In the genomic region with DNA sequence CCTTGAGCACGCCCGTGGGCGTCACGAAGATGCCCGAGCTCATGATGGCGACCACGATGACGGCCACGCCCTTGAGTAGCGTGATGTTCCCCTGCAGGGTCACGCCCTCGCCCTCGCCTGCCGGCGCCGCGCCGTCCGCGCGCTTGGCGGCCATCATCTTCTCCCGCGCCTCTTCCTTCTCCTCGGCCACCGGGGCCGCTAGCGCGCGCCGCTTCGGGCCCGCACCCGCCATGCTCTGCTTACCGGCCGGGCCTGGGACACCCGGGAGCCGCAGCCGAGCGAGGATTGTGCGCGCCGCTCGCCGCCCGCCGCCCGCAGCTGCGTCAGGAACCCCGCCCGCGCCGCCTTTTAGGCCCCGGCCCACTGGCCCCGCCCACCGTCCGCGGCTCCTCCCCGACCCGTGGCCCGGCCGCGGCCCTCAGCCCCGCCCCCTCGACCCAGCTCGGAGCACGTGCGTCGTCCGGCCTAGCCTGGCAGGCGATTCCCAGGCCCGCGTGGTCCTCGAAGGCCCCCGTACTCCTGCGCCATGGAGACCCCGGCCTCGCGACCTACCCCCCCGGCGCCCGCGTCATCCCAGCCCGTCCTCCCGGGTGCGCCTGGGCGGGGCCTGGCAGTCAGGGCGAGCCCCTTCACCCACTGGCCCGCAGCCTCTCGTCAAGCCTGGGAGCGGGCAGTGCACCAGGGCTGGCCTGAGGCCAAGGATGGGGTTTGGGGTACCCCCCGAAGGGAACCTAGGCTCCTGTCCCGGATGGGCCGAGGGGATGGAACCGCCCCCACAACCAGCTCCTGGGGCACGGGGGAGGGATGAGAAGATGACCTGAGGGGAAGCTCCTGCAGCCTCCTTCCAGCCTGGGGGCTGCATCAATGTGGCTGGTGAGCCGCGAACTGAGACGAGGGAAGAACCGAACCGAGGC, we compare ENCODE assay signal across 1 cellular context.
TF ChIP-seq lines count a peak whose summit lies in the region.
"Not testable (repeated sequence)": the region's sequence is repeated elsewhere in the genome, so short reads cannot be mapped to it uniquely, and the experiment has no call there.

No MANE protein-coding gene starts in this region.

TF ChIP-seq in HepG2, 621 proteins besides CTCF, POLR2A, EP300 and RAD21 (continued from another document and continues in another):
- TF ChIP-seq, protein P1, sequence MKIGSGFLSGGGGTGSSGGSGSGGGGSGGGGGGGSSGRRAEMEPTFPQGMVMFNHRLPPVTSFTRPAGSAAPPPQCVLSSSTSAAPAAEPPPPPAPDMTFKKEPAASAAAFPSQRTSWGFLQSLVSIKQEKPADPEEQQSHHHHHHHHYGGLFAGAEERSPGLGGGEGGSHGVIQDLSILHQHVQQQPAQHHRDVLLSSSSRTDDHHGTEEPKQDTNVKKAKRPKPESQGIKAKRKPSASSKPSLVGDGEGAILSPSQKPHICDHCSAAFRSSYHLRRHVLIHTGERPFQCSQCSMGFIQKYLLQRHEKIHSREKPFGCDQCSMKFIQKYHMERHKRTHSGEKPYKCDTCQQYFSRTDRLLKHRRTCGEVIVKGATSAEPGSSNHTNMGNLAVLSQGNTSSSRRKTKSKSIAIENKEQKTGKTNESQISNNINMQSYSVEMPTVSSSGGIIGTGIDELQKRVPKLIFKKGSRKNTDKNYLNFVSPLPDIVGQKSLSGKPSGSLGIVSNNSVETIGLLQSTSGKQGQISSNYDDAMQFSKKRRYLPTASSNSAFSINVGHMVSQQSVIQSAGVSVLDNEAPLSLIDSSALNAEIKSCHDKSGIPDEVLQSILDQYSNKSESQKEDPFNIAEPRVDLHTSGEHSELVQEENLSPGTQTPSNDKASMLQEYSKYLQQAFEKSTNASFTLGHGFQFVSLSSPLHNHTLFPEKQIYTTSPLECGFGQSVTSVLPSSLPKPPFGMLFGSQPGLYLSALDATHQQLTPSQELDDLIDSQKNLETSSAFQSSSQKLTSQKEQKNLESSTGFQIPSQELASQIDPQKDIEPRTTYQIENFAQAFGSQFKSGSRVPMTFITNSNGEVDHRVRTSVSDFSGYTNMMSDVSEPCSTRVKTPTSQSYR (CRISPR knock-in tag; IDR thresholded peaks at IDR 0.05; ENCODE audit: borderline replicate concordance), result peak; percentile 88
- TF ChIP-seq, protein P2, sequence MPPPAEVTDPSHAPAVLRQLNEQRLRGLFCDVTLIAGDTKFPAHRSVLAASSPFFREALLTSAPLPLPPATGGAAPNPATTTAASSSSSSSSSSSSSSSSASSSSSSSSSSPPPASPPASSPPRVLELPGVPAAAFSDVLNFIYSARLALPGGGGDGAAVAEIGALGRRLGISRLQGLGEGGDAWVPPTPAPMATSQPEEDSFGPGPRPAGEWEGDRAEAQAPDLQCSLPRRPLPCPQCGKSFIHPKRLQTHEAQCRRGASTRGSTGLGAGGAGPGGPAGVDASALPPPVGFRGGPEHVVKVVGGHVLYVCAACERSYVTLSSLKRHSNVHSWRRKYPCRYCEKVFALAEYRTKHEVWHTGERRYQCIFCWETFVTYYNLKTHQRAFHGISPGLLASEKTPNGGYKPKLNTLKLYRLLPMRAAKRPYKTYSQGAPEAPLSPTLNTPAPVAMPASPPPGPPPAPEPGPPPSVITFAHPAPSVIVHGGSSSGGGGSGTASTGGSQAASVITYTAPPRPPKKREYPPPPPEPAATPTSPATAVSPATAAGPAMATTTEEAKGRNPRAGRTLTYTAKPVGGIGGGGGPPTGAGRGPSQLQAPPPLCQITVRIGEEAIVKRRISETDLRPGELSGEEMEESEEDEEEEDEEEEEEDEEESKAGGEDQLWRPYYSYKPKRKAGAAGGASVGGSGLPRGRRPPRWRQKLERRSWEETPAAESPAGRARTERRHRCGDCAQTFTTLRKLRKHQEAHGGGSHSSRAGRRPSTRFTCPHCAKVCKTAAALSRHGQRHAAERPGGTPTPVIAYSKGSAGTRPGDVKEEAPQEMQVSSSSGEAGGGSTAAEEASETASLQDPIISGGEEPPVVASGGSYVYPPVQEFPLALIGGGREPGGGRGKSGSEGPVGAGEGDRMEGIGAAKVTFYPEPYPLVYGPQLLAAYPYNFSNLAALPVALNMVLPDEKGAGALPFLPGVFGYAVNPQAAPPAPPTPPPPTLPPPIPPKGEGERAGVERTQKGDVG (CRISPR knock-in tag; IDR thresholded peaks at IDR 0.05; ENCODE audit: borderline replicate concordance), result peak; percentile 97
- TF ChIP-seq PITX1 (CRISPR knock-in tag; IDR thresholded peaks at IDR 0.05), result peak; percentile 96
- TF ChIP-seq, protein P3, sequence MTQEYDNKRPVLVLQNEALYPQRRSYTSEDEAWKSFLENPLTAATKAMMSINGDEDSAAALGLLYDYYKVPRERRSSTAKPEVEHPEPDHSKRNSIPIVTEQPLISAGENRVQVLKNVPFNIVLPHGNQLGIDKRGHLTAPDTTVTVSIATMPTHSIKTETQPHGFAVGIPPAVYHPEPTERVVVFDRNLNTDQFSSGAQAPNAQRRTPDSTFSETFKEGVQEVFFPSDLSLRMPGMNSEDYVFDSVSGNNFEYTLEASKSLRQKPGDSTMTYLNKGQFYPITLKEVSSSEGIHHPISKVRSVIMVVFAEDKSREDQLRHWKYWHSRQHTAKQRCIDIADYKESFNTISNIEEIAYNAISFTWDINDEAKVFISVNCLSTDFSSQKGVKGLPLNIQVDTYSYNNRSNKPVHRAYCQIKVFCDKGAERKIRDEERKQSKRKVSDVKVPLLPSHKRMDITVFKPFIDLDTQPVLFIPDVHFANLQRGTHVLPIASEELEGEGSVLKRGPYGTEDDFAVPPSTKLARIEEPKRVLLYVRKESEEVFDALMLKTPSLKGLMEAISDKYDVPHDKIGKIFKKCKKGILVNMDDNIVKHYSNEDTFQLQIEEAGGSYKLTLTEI (CRISPR knock-in tag; conservative IDR thresholded peaks at IDR 0.05), result peak; percentile 49; the same call in 1 of the 2 replicates
- peak; percentile 99 for TF ChIP-seq KLF12 (CRISPR knock-in tag; IDR thresholded peaks at IDR 0.05; ENCODE audit: borderline replicate concordance)
- TF ChIP-seq ZNF841 (CRISPR knock-in tag; IDR thresholded peaks at IDR 0.05; ENCODE audit: borderline replicate concordance), result peak; percentile 96; the same call in 1 of the 2 replicates
- TF ChIP-seq CAMTA2 (CRISPR knock-in tag; IDR thresholded peaks at IDR 0.05; ENCODE audit: borderline replicate concordance), result peak; percentile 99
- TF ChIP-seq NR1H2 (CRISPR knock-in tag; IDR thresholded peaks at IDR 0.05; ENCODE audit: borderline replicate concordance, low read depth), result peak; percentile 98
- peak; percentile 97 for TF ChIP-seq JDP2 (CRISPR knock-in tag; IDR thresholded peaks at IDR 0.05; ENCODE audit: borderline replicate concordance)
- TF ChIP-seq, protein P4, sequence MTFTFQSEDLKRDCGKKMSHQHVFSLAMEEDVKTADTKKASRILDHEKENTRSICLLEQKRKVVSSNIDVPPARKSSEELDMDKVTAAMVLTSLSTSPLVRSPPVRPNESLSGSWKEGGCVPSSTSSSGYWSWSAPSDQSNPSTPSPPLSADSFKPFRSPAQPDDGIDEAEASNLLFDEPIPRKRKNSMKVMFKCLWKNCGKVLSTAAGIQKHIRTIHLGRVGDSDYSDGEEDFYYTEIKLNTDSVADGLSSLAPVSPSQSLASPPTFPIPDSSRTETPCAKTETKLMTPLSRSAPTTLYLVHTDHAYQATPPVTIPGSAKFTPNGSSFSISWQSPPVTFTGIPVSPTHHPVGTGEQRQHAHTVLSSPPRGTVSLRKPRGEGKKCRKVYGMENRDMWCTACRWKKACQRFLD (CRISPR knock-in tag; IDR thresholded peaks at IDR 0.05; ENCODE audit: borderline replicate concordance), result peak; percentile 100
- peak; percentile 99 for TF ChIP-seq ZNF234 (CRISPR knock-in tag; conservative IDR thresholded peaks at IDR 0.05)
- peak; percentile 99 for TF ChIP-seq TSC22D2 (CRISPR knock-in tag; IDR thresholded peaks at IDR 0.05; ENCODE audit: borderline replicate concordance)
- peak; percentile 99 for TF ChIP-seq NRL (CRISPR knock-in tag; IDR thresholded peaks at IDR 0.05; ENCODE audit: borderline replicate concordance)
- TF ChIP-seq CHD2 (IDR thresholded peaks at IDR 0.05; ENCODE audit: low read depth, low read length), result peak; percentile 53; the same call in 1 of the 2 replicates
- peak; percentile 94; the same call in 1 of the 2 replicates for TF ChIP-seq ZFP36L2 (CRISPR knock-in tag; IDR thresholded peaks at IDR 0.05)
- TF ChIP-seq ZNF607 (CRISPR knock-in tag; IDR thresholded peaks at IDR 0.05; ENCODE audit: borderline replicate concordance), result peak; percentile 100
- peak; percentile 99 for TF ChIP-seq ZNF766 (CRISPR knock-in tag; IDR thresholded peaks at IDR 0.05; ENCODE audit: borderline replicate concordance)
- peak; percentile 75 for TF ChIP-seq PHF20 (CRISPR knock-in tag; IDR thresholded peaks at IDR 0.05)
- TF ChIP-seq TAF1 (CRISPR knock-in tag; IDR thresholded peaks at IDR 0.05), result peak; percentile 67
- TF ChIP-seq, protein P5, sequence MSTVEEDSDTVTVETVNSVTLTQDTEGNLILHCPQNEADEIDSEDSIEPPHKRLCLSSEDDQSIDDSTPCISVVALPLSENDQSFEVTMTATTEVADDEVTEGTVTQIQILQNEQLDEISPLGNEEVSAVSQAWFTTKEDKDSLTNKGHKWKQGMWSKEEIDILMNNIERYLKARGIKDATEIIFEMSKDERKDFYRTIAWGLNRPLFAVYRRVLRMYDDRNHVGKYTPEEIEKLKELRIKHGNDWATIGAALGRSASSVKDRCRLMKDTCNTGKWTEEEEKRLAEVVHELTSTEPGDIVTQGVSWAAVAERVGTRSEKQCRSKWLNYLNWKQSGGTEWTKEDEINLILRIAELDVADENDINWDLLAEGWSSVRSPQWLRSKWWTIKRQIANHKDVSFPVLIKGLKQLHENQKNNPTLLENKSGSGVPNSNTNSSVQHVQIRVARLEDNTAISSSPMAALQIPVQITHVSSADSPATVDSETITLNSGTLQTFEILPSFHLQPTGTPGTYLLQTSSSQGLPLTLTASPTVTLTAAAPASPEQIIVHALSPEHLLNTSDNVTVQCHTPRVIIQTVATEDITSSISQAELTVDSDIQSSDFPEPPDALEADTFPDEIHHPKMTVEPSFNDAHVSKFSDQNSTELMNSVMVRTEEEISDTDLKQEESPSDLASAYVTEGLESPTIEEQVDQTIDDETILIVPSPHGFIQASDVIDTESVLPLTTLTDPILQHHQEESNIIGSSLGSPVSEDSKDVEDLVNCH (CRISPR knock-in tag; IDR thresholded peaks at IDR 0.05), result peak; percentile 94; the same call in 1 of the 2 replicates
- peak; percentile 98 for TF ChIP-seq MEIS1 (CRISPR knock-in tag; IDR thresholded peaks at IDR 0.05; ENCODE audit: borderline replicate concordance)
- TF ChIP-seq NFKBIZ (CRISPR knock-in tag; IDR thresholded peaks at IDR 0.05), result peak; percentile 99
- not testable (repeated sequence) for TF ChIP-seq SOX6 (IDR thresholded peaks at IDR 0.05)
- peak; percentile 86 for TF ChIP-seq SOX6 (CRISPR knock-in tag; IDR thresholded peaks at IDR 0.05)
- peak; percentile 96; the same call in 1 of the 2 replicates for TF ChIP-seq TOE1 (CRISPR knock-in tag; IDR thresholded peaks at IDR 0.05)
- TF ChIP-seq, protein P6, sequence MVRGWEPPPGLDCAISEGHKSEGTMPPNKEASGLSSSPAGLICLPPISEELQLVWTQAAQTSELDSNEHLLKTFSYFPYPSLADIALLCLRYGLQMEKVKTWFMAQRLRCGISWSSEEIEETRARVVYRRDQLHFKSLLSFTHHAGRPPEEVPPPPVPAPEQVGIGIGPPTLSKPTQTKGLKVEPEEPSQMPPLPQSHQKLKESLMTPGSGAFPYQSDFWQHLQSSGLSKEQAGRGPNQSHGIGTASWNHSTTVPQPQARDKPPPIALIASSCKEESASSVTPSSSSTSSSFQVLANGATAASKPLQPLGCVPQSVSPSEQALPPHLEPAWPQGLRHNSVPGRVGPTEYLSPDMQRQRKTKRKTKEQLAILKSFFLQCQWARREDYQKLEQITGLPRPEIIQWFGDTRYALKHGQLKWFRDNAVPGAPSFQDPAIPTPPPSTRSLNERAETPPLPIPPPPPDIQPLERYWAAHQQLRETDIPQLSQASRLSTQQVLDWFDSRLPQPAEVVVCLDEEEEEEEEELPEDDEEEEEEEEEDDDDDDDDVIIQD (CRISPR knock-in tag; IDR thresholded peaks at IDR 0.05; ENCODE audit: low read depth), result peak; percentile 95
- TF ChIP-seq, protein P7, sequence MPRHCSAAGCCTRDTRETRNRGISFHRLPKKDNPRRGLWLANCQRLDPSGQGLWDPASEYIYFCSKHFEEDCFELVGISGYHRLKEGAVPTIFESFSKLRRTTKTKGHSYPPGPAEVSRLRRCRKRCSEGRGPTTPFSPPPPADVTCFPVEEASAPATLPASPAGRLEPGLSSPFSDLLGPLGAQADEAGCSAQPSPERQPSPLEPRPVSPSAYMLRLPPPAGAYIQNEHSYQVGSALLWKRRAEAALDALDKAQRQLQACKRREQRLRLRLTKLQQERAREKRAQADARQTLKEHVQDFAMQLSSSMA (CRISPR knock-in tag; IDR thresholded peaks at IDR 0.05), result peak; percentile 92; the same call in 1 of the 2 replicates
- peak; percentile 100 for TF ChIP-seq ERF (CRISPR knock-in tag; IDR thresholded peaks at IDR 0.05)
- peak; percentile 99; the same call in 1 of the 2 replicates for TF ChIP-seq KDM3A (CRISPR knock-in tag; IDR thresholded peaks at IDR 0.05; ENCODE audit: low read depth)
- TF ChIP-seq HOXD1 (CRISPR knock-in tag; IDR thresholded peaks at IDR 0.05), result peak; percentile 99
- peak; percentile 97 for TF ChIP-seq ZFX (CRISPR knock-in tag; IDR thresholded peaks at IDR 0.05; ENCODE audit: low read depth)
- TF ChIP-seq ZNF367 (CRISPR knock-in tag; IDR thresholded peaks at IDR 0.05; ENCODE audit: borderline replicate concordance), result peak; percentile 98; the same call in 1 of the 2 replicates
- TF ChIP-seq JUND (CRISPR knock-in tag; IDR thresholded peaks at IDR 0.05), result peak; percentile 71; the same call in 1 of the 2 replicates
- TF ChIP-seq, protein P8, sequence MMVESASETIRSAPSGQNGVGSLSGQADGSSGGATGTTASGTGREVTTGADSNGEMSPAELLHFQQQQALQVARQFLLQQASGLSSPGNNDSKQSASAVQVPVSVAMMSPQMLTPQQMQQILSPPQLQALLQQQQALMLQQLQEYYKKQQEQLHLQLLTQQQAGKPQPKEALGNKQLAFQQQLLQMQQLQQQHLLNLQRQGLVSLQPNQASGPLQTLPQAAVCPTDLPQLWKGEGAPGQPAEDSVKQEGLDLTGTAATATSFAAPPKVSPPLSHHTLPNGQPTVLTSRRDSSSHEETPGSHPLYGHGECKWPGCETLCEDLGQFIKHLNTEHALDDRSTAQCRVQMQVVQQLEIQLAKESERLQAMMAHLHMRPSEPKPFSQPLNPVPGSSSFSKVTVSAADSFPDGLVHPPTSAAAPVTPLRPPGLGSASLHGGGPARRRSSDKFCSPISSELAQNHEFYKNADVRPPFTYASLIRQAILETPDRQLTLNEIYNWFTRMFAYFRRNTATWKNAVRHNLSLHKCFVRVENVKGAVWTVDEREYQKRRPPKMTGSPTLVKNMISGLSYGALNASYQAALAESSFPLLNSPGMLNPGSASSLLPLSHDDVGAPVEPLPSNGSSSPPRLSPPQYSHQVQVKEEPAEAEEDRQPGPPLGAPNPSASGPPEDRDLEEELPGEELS (CRISPR knock-in tag; IDR thresholded peaks at IDR 0.05), result peak; percentile 88
- TF ChIP-seq ZNF343 (CRISPR knock-in tag; IDR thresholded peaks at IDR 0.05), result peak; percentile 94
- peak; percentile 95; the same call in 1 of the 2 replicates for TF ChIP-seq FOXK1 (CRISPR knock-in tag; IDR thresholded peaks at IDR 0.05; ENCODE audit: borderline replicate concordance, low read depth)
- TF ChIP-seq ZNF274 (CRISPR knock-in tag; IDR thresholded peaks at IDR 0.05), result peak; percentile 99
- TF ChIP-seq, protein P9, sequence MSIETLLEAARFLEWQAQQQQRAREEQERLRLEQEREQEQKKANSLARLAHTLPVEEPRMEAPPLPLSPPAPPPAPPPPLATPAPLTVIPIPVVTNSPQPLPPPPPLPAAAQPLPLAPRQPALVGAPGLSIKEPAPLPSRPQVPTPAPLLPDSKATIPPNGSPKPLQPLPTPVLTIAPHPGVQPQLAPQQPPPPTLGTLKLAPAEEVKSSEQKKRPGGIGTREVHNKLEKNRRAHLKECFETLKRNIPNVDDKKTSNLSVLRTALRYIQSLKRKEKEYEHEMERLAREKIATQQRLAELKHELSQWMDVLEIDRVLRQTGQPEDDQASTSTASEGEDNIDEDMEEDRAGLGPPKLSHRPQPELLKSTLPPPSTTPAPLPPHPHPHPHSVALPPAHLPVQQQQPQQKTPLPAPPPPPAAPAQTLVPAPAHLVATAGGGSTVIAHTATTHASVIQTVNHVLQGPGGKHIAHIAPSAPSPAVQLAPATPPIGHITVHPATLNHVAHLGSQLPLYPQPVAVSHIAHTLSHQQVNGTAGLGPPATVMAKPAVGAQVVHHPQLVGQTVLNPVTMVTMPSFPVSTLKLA (IDR thresholded peaks at IDR 0.05), result peak; percentile 95
- TF ChIP-seq HOXA3 (CRISPR knock-in tag; IDR thresholded peaks at IDR 0.05), result peak; percentile 94
